Comparison of ENCODE assay signal across 13 cellular contexts in genomic region chr3:196883361-196883760, GRCh38. TPM values are rescaled to one million over a fixed set of nuclear protein-coding genes. Genes with fewer than 3 reads are reported as not detected.
A peak's percentile ranks its signal among the peaks of the same experiment; 100 is the strongest.
DNase-seq lines count a peak whose midpoint lies in the region; TF ChIP-seq lines count a peak whose summit lies in the region.
"Had no signal": no experiment of that assay in that cellular context is flagged by ENCODE, and none has a peak within 500 bp of the region (broad histone marks: within the 10 kb centered on the region; RNA-seq: fewer than 3 reads in every experiment).

No MANE protein-coding gene starts in this region.

- no peak overlapping the region for H3K4me2 ChIP-seq in hepatocyte

- TF ChIP-seq CTCF in HEK293 (tag by site-specific recombination; IDR thresholded peaks at IDR 0.05) (no peak), hepatocyte (IDR thresholded peaks at IDR 0.05; ENCODE audit: poor library complexity) (no peak)

- H3K27me3 ChIP-seq in hepatocyte, result no peaks in the 10 kb centered on the region
- H3K27me3 ChIP-seq: SJCRH30, tibial artery had no signal

- H3K36me3 ChIP-seq in HEK293 (ENCODE audit: control insufficient read depth in 2 of 2, insufficient read depth in 1 of 2, low read length in 2 of 2), result peaks cover 6 to 18% of the 10 kb centered on the region in 2 experiments; a peak in 2 of 3 replicates
- no peaks in the 10 kb centered on the region for H3K36me3 ChIP-seq in hepatocyte (replicated peaks; ENCODE audit: insufficient read depth, low read depth)

- peaks cover 23% of the 10 kb centered on the region for H3K36me3 Mint-ChIP-seq in activated naive CD4-positive, alpha-beta T cell treated with anti-CD3 and anti-CD28 coated beads, Interleukin-2, amount 10 ng/mL, durations not matched to agents 7 days and 5 days
- H3K36me3 Mint-ChIP-seq in activated naive CD4-positive, alpha-beta T cell treated with anti-CD3 and anti-CD28 coated beads for 36 hours (ENCODE audit: low read depth), result peaks cover 6% of the 10 kb centered on the region
- H3K36me3 Mint-ChIP-seq in activated T-helper 1 cell treated with anti-CD3 and anti-CD28 coated beads, Interleukin-12 subunit alpha, Interleukin-12 subunit beta, Interleukin-2, Interleukin-4 antibody, amounts not matched to agents 30 ng/mL and 10 ng/mL and 1 ng/mL, durations not matched to agents 14 hours and 24 hours and 36 hours (ENCODE audit: low read depth), result peaks cover 14% of the 10 kb centered on the region
- peaks cover 33% of the 10 kb centered on the region for H3K36me3 Mint-ChIP-seq in stimulated activated naive CD8-positive, alpha-beta T cell treated with anti-CD3 and anti-CD28 coated beads, Interleukin-15, Interleukin-2, amounts not matched to agents 100 ng/mL and 50 ng/mL, for 24 hours (ENCODE audit: low read depth)

- no peak overlapping the region for H3K4me3 Mint-ChIP-seq in activated naive CD4-positive, alpha-beta T cell treated with anti-CD3 and anti-CD28 coated beads, Interleukin-2, amount 10 ng/mL, durations not matched to agents 7 days and 5 days
- no peak overlapping the region for H3K4me3 Mint-ChIP-seq in activated naive CD4-positive, alpha-beta T cell treated with anti-CD3 and anti-CD28 coated beads for 36 hours
- no peak overlapping the region for H3K4me3 Mint-ChIP-seq in activated T-helper 1 cell treated with anti-CD3 and anti-CD28 coated beads, Interleukin-12 subunit alpha, Interleukin-12 subunit beta, Interleukin-2, Interleukin-4 antibody, amounts not matched to agents 30 ng/mL and 10 ng/mL and 1 ng/mL, durations not matched to agents 14 hours and 24 hours and 36 hours
- H3K4me3 Mint-ChIP-seq in stimulated activated naive CD8-positive, alpha-beta T cell treated with anti-CD3 and anti-CD28 coated beads, Interleukin-15, Interleukin-2, amounts not matched to agents 100 ng/mL and 50 ng/mL, for 24 hours, result peak overlapping the region; percentile 14

- H3K9me2 ChIP-seq in hepatocyte (replicated peaks; ENCODE audit: insufficient read depth), result no peaks in the 10 kb centered on the region

- H3K4me3 ChIP-seq in HEK293 (ENCODE audit: low read depth, low read length) (no peak overlapping the region), hepatocyte (no peak overlapping the region)
- H3K4me3 ChIP-seq: lung, SJCRH30, tibial artery had no signal

- POLR2A ChIA-PET in HEK293 (lab: Yijun Ruan, JAX), result no interaction called here

- peaks cover 15% of the 10 kb centered on the region for H4K20me1 ChIP-seq in hepatocyte (ENCODE audit: insufficient read depth, poor library complexity, severe bottlenecking)

- H3K9me3 Mint-ChIP-seq in activated naive CD4-positive, alpha-beta T cell treated with anti-CD3 and anti-CD28 coated beads, Interleukin-2, amount 10 ng/mL, durations not matched to agents 7 days and 5 days, result no peaks in the 10 kb centered on the region
- no peaks in the 10 kb centered on the region for H3K9me3 Mint-ChIP-seq in activated naive CD4-positive, alpha-beta T cell treated with anti-CD3 and anti-CD28 coated beads for 36 hours
- no peaks in the 10 kb centered on the region for H3K9me3 Mint-ChIP-seq in activated T-helper 1 cell treated with anti-CD3 and anti-CD28 coated beads, Interleukin-12 subunit alpha, Interleukin-12 subunit beta, Interleukin-2, Interleukin-4 antibody, amounts not matched to agents 30 ng/mL and 10 ng/mL and 1 ng/mL, durations not matched to agents 14 hours and 24 hours and 36 hours
- no peaks in the 10 kb centered on the region for H3K9me3 Mint-ChIP-seq in stimulated activated naive CD8-positive, alpha-beta T cell treated with anti-CD3 and anti-CD28 coated beads, Interleukin-15, Interleukin-2, amounts not matched to agents 100 ng/mL and 50 ng/mL, for 24 hours

- no peak overlapping the region for H2AFZ ChIP-seq in hepatocyte

- H3K27ac Mint-ChIP-seq in activated naive CD4-positive, alpha-beta T cell treated with anti-CD3 and anti-CD28 coated beads, Interleukin-2, amount 10 ng/mL, durations not matched to agents 7 days and 5 days, result peak overlapping the region; percentile 69
- H3K27ac Mint-ChIP-seq in activated naive CD4-positive, alpha-beta T cell treated with anti-CD3 and anti-CD28 coated beads for 36 hours, result no peak overlapping the region
- peak overlapping the region; percentile 50 for H3K27ac Mint-ChIP-seq in activated T-helper 1 cell treated with anti-CD3 and anti-CD28 coated beads, Interleukin-12 subunit alpha, Interleukin-12 subunit beta, Interleukin-2, Interleukin-4 antibody, amounts not matched to agents 30 ng/mL and 10 ng/mL and 1 ng/mL, durations not matched to agents 14 hours and 24 hours and 36 hours
- peak overlapping the region; percentile 78 for H3K27ac Mint-ChIP-seq in stimulated activated naive CD8-positive, alpha-beta T cell treated with anti-CD3 and anti-CD28 coated beads, Interleukin-15, Interleukin-2, amounts not matched to agents 100 ng/mL and 50 ng/mL, for 24 hours

- H3K27ac ChIP-seq in HEK293 (ENCODE audit: extremely low read depth, low read depth, low read length), result no peak overlapping the region
- H3K27ac ChIP-seq in hepatocyte, result no peak overlapping the region
- H3K27ac ChIP-seq: SJCRH30, tibial artery had no signal

- intact Hi-C loops in activated naive CD4-positive, alpha-beta T cell treated with anti-CD3 and anti-CD28 coated beads for 36 hours (cut with micrococcal nuclease), result no loop called here
- intact Hi-C loops in activated T-helper 1 cell treated with anti-CD3 and anti-CD28 coated beads, Interleukin-12 subunit alpha, Interleukin-12 subunit beta, Interleukin-2, Interleukin-4 antibody, amounts not matched to agents 30 ng/mL and 10 ng/mL and 1 ng/mL, durations not matched to agents 14 hours and 24 hours and 36 hours (cut with micrococcal nuclease), result no loop called here

- peaks cover 23% of the 10 kb centered on the region for H3K4me1 Mint-ChIP-seq in activated naive CD4-positive, alpha-beta T cell treated with anti-CD3 and anti-CD28 coated beads, Interleukin-2, amount 10 ng/mL, durations not matched to agents 7 days and 5 days
- H3K4me1 Mint-ChIP-seq in activated naive CD4-positive, alpha-beta T cell treated with anti-CD3 and anti-CD28 coated beads for 36 hours (ENCODE audit: low read depth), result peaks cover 37% of the 10 kb centered on the region
- peaks cover 48% of the 10 kb centered on the region for H3K4me1 Mint-ChIP-seq in activated T-helper 1 cell treated with anti-CD3 and anti-CD28 coated beads, Interleukin-12 subunit alpha, Interleukin-12 subunit beta, Interleukin-2, Interleukin-4 antibody, amounts not matched to agents 30 ng/mL and 10 ng/mL and 1 ng/mL, durations not matched to agents 14 hours and 24 hours and 36 hours (ENCODE audit: low read depth)
- H3K4me1 Mint-ChIP-seq in stimulated activated naive CD8-positive, alpha-beta T cell treated with anti-CD3 and anti-CD28 coated beads, Interleukin-15, Interleukin-2, amounts not matched to agents 100 ng/mL and 50 ng/mL, for 24 hours (ENCODE audit: low read depth), result peaks cover 46% of the 10 kb centered on the region

- no peak for DNase-seq in activated naive CD4-positive, alpha-beta T cell treated with anti-CD3 and anti-CD28 coated beads, Interleukin-2, amount 10 ng/mL, durations not matched to agents 7 days and 5 days
- no peak for DNase-seq in activated naive CD4-positive, alpha-beta T cell treated with anti-CD3 and anti-CD28 coated beads for 36 hours
- DNase-seq in activated T-helper 1 cell treated with anti-CD3 and anti-CD28 coated beads, Interleukin-12 subunit alpha, Interleukin-12 subunit beta, Interleukin-2, Interleukin-4 antibody, amounts not matched to agents 30 ng/mL and 10 ng/mL and 1 ng/mL, durations not matched to agents 14 hours and 24 hours and 36 hours (ENCODE audit: low spot score), result no peak
- DNase-seq in NCI-H1417 (lab: John Stamatoyannopoulos, UW) (no peak), hepatocyte (ENCODE audit: low spot score) (no peak)
- DNase-seq in stimulated activated CD4-positive, alpha-beta T cell treated with anti-CD3 and anti-CD28 coated beads, Interleukin-1b, Interleukin-23, amount 100 ng/mL, for 48 hours, result no peak
- DNase-seq: NCI-H1436, NCI-H226, SJCRH30, tibial artery had no signal

- H3K9me3 ChIP-seq in HEK293 (ENCODE audit: control insufficient read depth, insufficient read depth, low read depth, low read length) (no peaks in the 10 kb centered on the region), hepatocyte (ENCODE audit: low read depth) (no peaks in the 10 kb centered on the region)
- H3K9me3 ChIP-seq: SJCRH30, tibial artery had no signal

- H3K79me2 ChIP-seq in hepatocyte, result peaks cover 97% of the 10 kb centered on the region

- H3K4me1 ChIP-seq in HEK293 (ENCODE audit: control insufficient read depth, insufficient read depth, low read length) (no peaks in the 10 kb centered on the region), hepatocyte (ENCODE audit: insufficient read depth) (no peaks in the 10 kb centered on the region)
- H3K4me1 ChIP-seq: SJCRH30, tibial artery had no signal

- CTCF ChIA-PET in activated naive CD4-positive, alpha-beta T cell treated with anti-CD3 and anti-CD28 coated beads, Interleukin-2, amount 10 ng/mL, durations not matched to agents 7 days and 5 days (lab: Charles Lee), result no interaction called here
- CTCF ChIA-PET in activated naive CD4-positive, alpha-beta T cell treated with anti-CD3 and anti-CD28 coated beads for 36 hours (lab: Charles Lee), result no interaction called here
- CTCF ChIA-PET in HEK293 (lab: Yijun Ruan, JAX), result no interaction called here

- 96% methylated on average over 4 of the region's 4 CpGs for WGBS in hepatocyte (ENCODE audit: low lambda C conversion rate, missing lambda C conversion rate)

- no peaks in the 10 kb centered on the region for H3K27me3 Mint-ChIP-seq in activated naive CD4-positive, alpha-beta T cell treated with anti-CD3 and anti-CD28 coated beads, Interleukin-2, amount 10 ng/mL, durations not matched to agents 7 days and 5 days
- H3K27me3 Mint-ChIP-seq in activated naive CD4-positive, alpha-beta T cell treated with anti-CD3 and anti-CD28 coated beads for 36 hours (ENCODE audit: low read depth), result no peaks in the 10 kb centered on the region
- no peaks in the 10 kb centered on the region for H3K27me3 Mint-ChIP-seq in activated T-helper 1 cell treated with anti-CD3 and anti-CD28 coated beads, Interleukin-12 subunit alpha, Interleukin-12 subunit beta, Interleukin-2, Interleukin-4 antibody, amounts not matched to agents 30 ng/mL and 10 ng/mL and 1 ng/mL, durations not matched to agents 14 hours and 24 hours and 36 hours (ENCODE audit: insufficient read depth)
- H3K27me3 Mint-ChIP-seq in stimulated activated naive CD8-positive, alpha-beta T cell treated with anti-CD3 and anti-CD28 coated beads, Interleukin-15, Interleukin-2, amounts not matched to agents 100 ng/mL and 50 ng/mL, for 24 hours, result no peaks in the 10 kb centered on the region

RNA-seq across cellular contexts. Expression of gene SENP5, which starts 15.6 kb away (rescaled TPM):
- 10 to 100 TPM; 24.1 to 24.4 TPM for total RNA-seq in activated naive CD4-positive, alpha-beta T cell treated with anti-CD3 and anti-CD28 coated beads for 36 hours
- 45.3 and 50.7 TPM in 2 replicates for total RNA-seq in activated T-helper 1 cell treated with anti-CD3 and anti-CD28 coated beads, Interleukin-12 subunit alpha, Interleukin-12 subunit beta, Interleukin-2, Interleukin-4 antibody, amounts not matched to agents 30 ng/mL and 10 ng/mL and 1 ng/mL, durations not matched to agents 14 hours and 24 hours and 36 hours
- total RNA-seq in hepatocyte, result 32.2 and 37.9 TPM in 2 replicates
- 11.3 and 16.8 TPM in 2 replicates for polyA plus RNA-seq in hepatocyte

RNA-seq across cellular contexts. Expression of gene NCBP2, which starts 59.0 kb away (rescaled TPM):
- total RNA-seq in activated naive CD4-positive, alpha-beta T cell treated with anti-CD3 and anti-CD28 coated beads for 36 hours, result 10 to 100 TPM; 91.7 to 98.3 TPM
- total RNA-seq in activated T-helper 1 cell treated with anti-CD3 and anti-CD28 coated beads, Interleukin-12 subunit alpha, Interleukin-12 subunit beta, Interleukin-2, Interleukin-4 antibody, amounts not matched to agents 30 ng/mL and 10 ng/mL and 1 ng/mL, durations not matched to agents 14 hours and 24 hours and 36 hours, result 102 and 111 TPM in 2 replicates
- 60.2 and 78.3 TPM in 2 replicates for total RNA-seq in hepatocyte
- 94.5 and 101 TPM in 2 replicates for polyA plus RNA-seq in hepatocyte
